In genomic region chr16:71367243-71367976, GRCh38 we compare ENCODE assay signal across 8 cellular contexts. TPM values are rescaled to one million over a fixed set of nuclear protein-coding genes. Genes with fewer than 3 reads are reported as not detected.
DNase-seq lines count a peak whose midpoint lies in the region; ATAC-seq and TF ChIP-seq lines count a peak whose summit lies in the region.

No MANE protein-coding gene starts in this region.

- TF ChIP-seq CTCF in nephron progenitor cell (IDR thresholded peaks at IDR 0.05), result peak; percentile 66

- H3K27ac Mint-ChIP-seq in nephron progenitor cell, result no peak overlapping the region

- peak; percentile 70 to 72 for DNase-seq in SHP77 (lab: John Stamatoyannopoulos, UW)
- DNase-seq in SHP77 treated with DMSO at 0.1 percent for 48 hours (lab: John Stamatoyannopoulos, UW), result no peak
- peak; percentile 52 for DNase-seq in RPMI7951 (ENCODE audit: low read depth)
- DNase-seq in dermis blood vessel endothelial cell, result peak; percentile 60
- DNase-seq in nephron progenitor cell, result peak; percentile 80
- no peak for DNase-seq in stimulated activated naive CD4-positive, alpha-beta T cell (lab: John Stamatoyannopoulos, UW)
- DNase-seq in NCI-H187 treated with DMSO at 0.1 percent for 48 hours (lab: John Stamatoyannopoulos, UW), result no peak

- no peaks in the 10 kb centered on the region for H3K9me3 Mint-ChIP-seq in nephron progenitor cell

- peak; percentile 53 for ATAC-seq in HG03521 (IDR thresholded peaks at IDR 0.05; ENCODE audit: unreplicated experiment)

- H3K36me3 Mint-ChIP-seq in nephron progenitor cell (ENCODE audit: low read depth), result no peaks in the 10 kb centered on the region

- peaks cover 8% of the 10 kb centered on the region for H3K4me1 Mint-ChIP-seq in nephron progenitor cell

- no peak overlapping the region for H3K4me3 Mint-ChIP-seq in nephron progenitor cell

- H3K27me3 Mint-ChIP-seq in nephron progenitor cell (ENCODE audit: low read depth, poor library complexity), result peaks cover 37% of the 10 kb centered on the region

RNA-seq across cellular contexts. Expression of gene CALB2, which starts 8.9 kb away (rescaled TPM):
- total RNA-seq in RPMI7951 (2014; rRNA removed; shearing (Covaris generic)), result 1.2 and 3.2 TPM in 2 replicates
- total RNA-seq in dermis blood vessel endothelial cell, result not detected in 2 replicates

Comparison
In these comparisons a context has a peak if more than half of its experiments do, and no peak if none do; other contexts are left out.
1. DNase-seq: peak in SHP77 (2 of 2), RPMI7951 (single experiment), dermis blood vessel endothelial cell (single experiment) and nephron progenitor cell (single experiment); none in SHP77 treated with DMSO at 0.1 percent for 48 hours (single experiment), stimulated activated naive CD4-positive, alpha-beta T cell (0 of 6) and NCI-H187 treated with DMSO at 0.1 percent for 48 hours (single experiment).